Comparison of ENCODE assay signal across 1 cellular context in genomic region chr6:154411076-154411475, GRCh38.
TF ChIP-seq lines count a peak whose summit lies in the region.

No MANE protein-coding gene starts in this region.

TF ChIP-seq in GM23338, 12 proteins besides CTCF, POLR2A, EP300 and RAD21 (continued from another document):
- no peak for TF ChIP-seq CREB1 (CRISPR knock-in tag; IDR thresholded peaks at IDR 0.05; ENCODE audit: low read depth)
- TF ChIP-seq EZH2 (IDR thresholded peaks at IDR 0.05; ENCODE audit: low read depth, unreplicated experiment): no peak
